Comparison of ENCODE assay signal across 8 cellular contexts in the genomic region with DNA sequence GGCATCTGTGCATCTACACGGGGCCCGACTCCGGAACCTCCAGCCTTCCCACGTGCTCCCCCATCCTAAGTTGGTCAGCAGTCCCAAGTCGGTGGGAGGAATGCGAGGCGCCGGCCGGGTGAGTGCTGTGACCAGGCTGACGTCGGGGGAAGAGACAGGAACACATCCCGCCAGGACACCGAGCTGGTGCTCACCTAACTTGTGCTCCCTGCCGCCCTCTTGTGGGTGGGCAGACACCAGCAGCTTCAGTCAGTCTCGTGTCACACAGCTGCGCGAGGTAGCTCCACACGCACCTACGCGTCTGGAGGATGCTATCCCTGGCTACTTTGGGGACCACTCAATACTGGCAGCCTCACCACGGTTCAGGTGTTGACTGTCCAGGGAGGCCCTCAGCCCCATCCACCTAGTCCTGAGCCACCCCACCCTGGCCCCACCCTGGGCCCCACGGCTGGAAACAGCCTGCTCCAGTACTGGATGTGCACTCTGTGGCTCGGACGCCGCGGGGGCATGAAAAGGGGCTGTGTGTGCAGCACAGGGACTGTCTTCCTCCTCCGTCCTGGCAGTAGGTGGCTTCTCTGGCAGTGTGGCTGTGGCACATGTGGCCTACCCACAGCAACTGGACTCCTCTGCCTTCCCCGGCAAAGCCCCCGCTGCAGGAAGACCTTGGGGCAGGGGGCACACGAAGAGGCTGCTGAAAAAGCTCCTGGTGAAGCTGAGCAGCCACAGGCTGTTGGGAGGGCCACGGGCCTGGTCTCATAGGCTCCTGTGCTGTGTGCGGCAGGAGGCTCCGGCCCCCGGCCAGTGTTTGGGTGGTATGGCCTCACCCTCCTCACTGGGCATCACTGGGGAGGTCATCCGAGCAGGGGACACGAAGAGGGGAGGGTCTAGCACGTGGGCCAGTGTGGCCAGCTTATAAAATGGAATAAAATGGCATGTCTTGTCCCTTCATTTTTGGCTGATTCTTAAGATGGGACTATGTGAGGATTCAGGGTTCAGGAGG.
A peak's percentile ranks its signal among the peaks of the same experiment; 100 is the strongest.
DNase-seq lines count a peak whose midpoint lies in the region; ATAC-seq and TF ChIP-seq lines count a peak whose summit lies in the region.

No MANE protein-coding gene starts in this region.

- peaks cover 0 to 24% of the 10 kb centered on the region in 2 experiments; a peak in 1 of 3 replicates for H3K36me3 ChIP-seq in HEK293 (ENCODE audit: control insufficient read depth in 2 of 2, insufficient read depth in 1 of 2, low read length in 2 of 2)

- ATAC-seq in activated naive CD8-positive, alpha-beta T cell treated with anti-CD3 and anti-CD28 coated beads, Interleukin-2, amount 50 U/mL, for 24 hours: no peak
- ATAC-seq in GM18861 (IDR thresholded peaks at IDR 0.05; ENCODE audit: unreplicated experiment): no peak

- no peaks in the 10 kb centered on the region for H3K9me3 ChIP-seq in HEK293 (ENCODE audit: control insufficient read depth, insufficient read depth, low read depth, low read length)

- peaks cover 3% of the 10 kb centered on the region; the same call in 1 of the 2 replicates for H3K4me1 ChIP-seq in HEK293 (ENCODE audit: control insufficient read depth, insufficient read depth, low read length)

- CTCF ChIA-PET in HEK293 (lab: Yijun Ruan, JAX): interaction anchor here (0.6 to 4.9 kb wide), 19 partner anchors 20 to 611 kb away, joined by 3 to 63 read pairs (median 4); a partner anchor contains a TSS

- H3K4me3 Mint-ChIP-seq in activated naive CD8-positive, alpha-beta T cell treated with anti-CD3 and anti-CD28 coated beads, Interleukin-2, amount 50 U/mL, for 24 hours: no peak overlapping the region

- H3K27me3 Mint-ChIP-seq in activated naive CD8-positive, alpha-beta T cell treated with anti-CD3 and anti-CD28 coated beads, Interleukin-2, amount 50 U/mL, for 24 hours: no peaks in the 10 kb centered on the region

- TF ChIP-seq CTCF in AG09319 (IDR thresholded peaks at IDR 0.05; ENCODE audit: low read depth, low read length) (peak; percentile 45), HEK293 (tag by site-specific recombination; IDR thresholded peaks at IDR 0.05) (peak; percentile 88)

- no peak overlapping the region for H3K4me3 ChIP-seq in HEK293 (ENCODE audit: low read depth, low read length)

- POLR2A ChIA-PET in HEK293 (lab: Yijun Ruan, JAX): interaction anchor here (0.6 to 1.5 kb wide), 5 partner anchors 12 to 292 kb away, joined by 3 to 6 read pairs (median 4); a partner anchor contains a TSS

- no peak overlapping the region for H3K27ac ChIP-seq in HEK293 (ENCODE audit: extremely low read depth, low read depth, low read length)

- peaks cover 3% of the 10 kb centered on the region for H3K36me3 Mint-ChIP-seq in activated naive CD8-positive, alpha-beta T cell treated with anti-CD3 and anti-CD28 coated beads, Interleukin-2, amount 50 U/mL, for 24 hours (ENCODE audit: low read depth)

- DNase-seq in AG09319 (ENCODE audit: extremely low read depth, low read depth) (no peak), T follicular helper cell (ENCODE audit: low read depth) (peak; percentile 63), iPS DF 19.7 (ENCODE audit: low read depth, low spot score) (peak; percentile 54), NCI-H128 (lab: John Stamatoyannopoulos, UW; ENCODE audit: unreplicated experiment) (no peak)
- DNase-seq in activated naive CD8-positive, alpha-beta T cell treated with anti-CD3 and anti-CD28 coated beads, Interleukin-2, amount 50 U/mL, for 24 hours: peak; percentile 84
- DNase-seq in stimulated activated CD4-positive, alpha-beta T cell treated with anti-CD3 and anti-CD28 coated beads, Interleukin-4, amount 100 ng/mL, for 4 hours: peak; percentile 59 to 71

- no peaks in the 10 kb centered on the region for H3K9me3 Mint-ChIP-seq in activated naive CD8-positive, alpha-beta T cell treated with anti-CD3 and anti-CD28 coated beads, Interleukin-2, amount 50 U/mL, for 24 hours

- H3K27ac Mint-ChIP-seq in activated naive CD8-positive, alpha-beta T cell treated with anti-CD3 and anti-CD28 coated beads, Interleukin-2, amount 50 U/mL, for 24 hours: no peak overlapping the region

- peaks cover 20% of the 10 kb centered on the region for H3K4me1 Mint-ChIP-seq in activated naive CD8-positive, alpha-beta T cell treated with anti-CD3 and anti-CD28 coated beads, Interleukin-2, amount 50 U/mL, for 24 hours

TF ChIP-seq in HEK293, 187 proteins besides CTCF, POLR2A, EP300 and RAD21:
- TF ChIP-seq ZNF560 (tag by site-specific recombination; IDR thresholded peaks at IDR 0.05; ENCODE audit: borderline replicate concordance) (no peak), ZFP69B (tag by site-specific recombination; IDR thresholded peaks at IDR 0.05) (0 out of 2 replicates have a peak, but pooled peaks have one; percentile 15), ZFHX2 (tag by site-specific recombination; conservative IDR thresholded peaks at IDR 0.05) (0 out of 2 replicates have a peak, but pooled peaks have one; percentile 31), SP7 (tag by site-specific recombination; IDR thresholded peaks at IDR 0.05) (0 out of 2 replicates have a peak, but pooled peaks have one; percentile 28), BCL11B (tag by site-specific recombination; IDR thresholded peaks at IDR 0.05; ENCODE audit: low read depth) (no peak), KLF1 (tag by site-specific recombination; IDR thresholded peaks at IDR 0.05) (0 out of 2 replicates have a peak, but pooled peaks have one; percentile 18), ZNF2 (tag by site-specific recombination; IDR thresholded peaks at IDR 0.05) (peak; percentile 88), ZNF626 (tag by site-specific recombination; IDR thresholded peaks at IDR 0.05) (no peak), ZNF654 (tag by site-specific recombination; IDR thresholded peaks at IDR 0.05; ENCODE audit: low read depth) (0 out of 2 replicates have a peak, but pooled peaks have one; percentile 10), ZNF292 (tag by site-specific recombination; IDR thresholded peaks at IDR 0.05; ENCODE audit: borderline replicate concordance, low read depth) (no peak)
- TF ChIP-seq, protein P1, sequence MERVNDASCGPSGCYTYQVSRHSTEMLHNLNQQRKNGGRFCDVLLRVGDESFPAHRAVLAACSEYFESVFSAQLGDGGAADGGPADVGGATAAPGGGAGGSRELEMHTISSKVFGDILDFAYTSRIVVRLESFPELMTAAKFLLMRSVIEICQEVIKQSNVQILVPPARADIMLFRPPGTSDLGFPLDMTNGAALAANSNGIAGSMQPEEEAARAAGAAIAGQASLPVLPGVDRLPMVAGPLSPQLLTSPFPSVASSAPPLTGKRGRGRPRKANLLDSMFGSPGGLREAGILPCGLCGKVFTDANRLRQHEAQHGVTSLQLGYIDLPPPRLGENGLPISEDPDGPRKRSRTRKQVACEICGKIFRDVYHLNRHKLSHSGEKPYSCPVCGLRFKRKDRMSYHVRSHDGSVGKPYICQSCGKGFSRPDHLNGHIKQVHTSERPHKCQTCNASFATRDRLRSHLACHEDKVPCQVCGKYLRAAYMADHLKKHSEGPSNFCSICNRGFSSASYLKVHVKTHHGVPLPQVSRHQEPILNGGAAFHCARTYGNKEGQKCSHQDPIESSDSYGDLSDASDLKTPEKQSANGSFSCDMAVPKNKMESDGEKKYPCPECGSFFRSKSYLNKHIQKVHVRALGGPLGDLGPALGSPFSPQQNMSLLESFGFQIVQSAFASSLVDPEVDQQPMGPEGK (tag by site-specific recombination; IDR thresholded peaks at IDR 0.05): peak; percentile 40; the same call in 1 of the 2 replicates
- TF ChIP-seq, protein P2, sequence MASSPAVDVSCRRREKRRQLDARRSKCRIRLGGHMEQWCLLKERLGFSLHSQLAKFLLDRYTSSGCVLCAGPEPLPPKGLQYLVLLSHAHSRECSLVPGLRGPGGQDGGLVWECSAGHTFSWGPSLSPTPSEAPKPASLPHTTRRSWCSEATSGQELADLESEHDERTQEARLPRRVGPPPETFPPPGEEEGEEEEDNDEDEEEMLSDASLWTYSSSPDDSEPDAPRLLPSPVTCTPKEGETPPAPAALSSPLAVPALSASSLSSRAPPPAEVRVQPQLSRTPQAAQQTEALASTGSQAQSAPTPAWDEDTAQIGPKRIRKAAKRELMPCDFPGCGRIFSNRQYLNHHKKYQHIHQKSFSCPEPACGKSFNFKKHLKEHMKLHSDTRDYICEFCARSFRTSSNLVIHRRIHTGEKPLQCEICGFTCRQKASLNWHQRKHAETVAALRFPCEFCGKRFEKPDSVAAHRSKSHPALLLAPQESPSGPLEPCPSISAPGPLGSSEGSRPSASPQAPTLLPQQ (tag by site-specific recombination; IDR thresholded peaks at IDR 0.05): 0 out of 2 replicates have a peak, but pooled peaks have one; percentile 32
- TF ChIP-seq, protein P3, sequence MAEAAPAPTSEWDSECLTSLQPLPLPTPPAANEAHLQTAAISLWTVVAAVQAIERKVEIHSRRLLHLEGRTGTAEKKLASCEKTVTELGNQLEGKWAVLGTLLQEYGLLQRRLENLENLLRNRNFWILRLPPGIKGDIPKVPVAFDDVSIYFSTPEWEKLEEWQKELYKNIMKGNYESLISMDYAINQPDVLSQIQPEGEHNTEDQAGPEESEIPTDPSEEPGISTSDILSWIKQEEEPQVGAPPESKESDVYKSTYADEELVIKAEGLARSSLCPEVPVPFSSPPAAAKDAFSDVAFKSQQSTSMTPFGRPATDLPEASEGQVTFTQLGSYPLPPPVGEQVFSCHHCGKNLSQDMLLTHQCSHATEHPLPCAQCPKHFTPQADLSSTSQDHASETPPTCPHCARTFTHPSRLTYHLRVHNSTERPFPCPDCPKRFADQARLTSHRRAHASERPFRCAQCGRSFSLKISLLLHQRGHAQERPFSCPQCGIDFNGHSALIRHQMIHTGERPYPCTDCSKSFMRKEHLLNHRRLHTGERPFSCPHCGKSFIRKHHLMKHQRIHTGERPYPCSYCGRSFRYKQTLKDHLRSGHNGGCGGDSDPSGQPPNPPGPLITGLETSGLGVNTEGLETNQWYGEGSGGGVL (tag by site-specific recombination; IDR thresholded peaks at IDR 0.05): no peak

Comparison
In these comparisons a context has a peak if more than half of its experiments do, and no peak if none do; other contexts are left out.
1. DNase-seq: peak in T follicular helper cell (single experiment), activated naive CD8-positive, alpha-beta T cell treated with anti-CD3 and anti-CD28 coated beads, Interleukin-2, amount 50 U/mL, for 24 hours (single experiment), iPS DF 19.7 (single experiment) and stimulated activated CD4-positive, alpha-beta T cell treated with anti-CD3 and anti-CD28 coated beads, Interleukin-4, amount 100 ng/mL, for 4 hours (2 of 2); none in AG09319 (single experiment) and NCI-H128 (single experiment).